Comparison of ENCODE assay signal across 12 cellular contexts in genomic region chr10:123998197-123999141, GRCh38.
DNase-seq lines count a peak whose midpoint lies in the region; ATAC-seq and TF ChIP-seq lines count a peak whose summit lies in the region.
"Had no signal": no experiment of that assay in that cellular context is flagged by ENCODE, and none has a peak within 500 bp of the region (broad histone marks: within the 10 kb centered on the region; RNA-seq: fewer than 3 reads in every experiment).

No MANE protein-coding gene starts in this region.

- H3K4me2 ChIP-seq in smooth muscle cell, result no peak overlapping the region

- peak overlapping the region; percentile 37 for H3K27ac Mint-ChIP-seq in T-helper 17 cell
- H3K27ac Mint-ChIP-seq: activated T-helper 2 cell treated with anti-CD3 and anti-CD28 coated beads, Interferon-gamma antibody, Interleukin-2, Interleukin-4, amounts not matched to agents 10 μg/mL and 5 μg/mL and 100 μg/mL, durations not matched to agents 14 hours and 24 hours and 36 hours had no signal

- DNase-seq in D341Med (ENCODE audit: low spot score), result peak; percentile 1
- no peak for DNase-seq in T-helper 17 cell
- peak; percentile 4 for DNase-seq in hepatic stellate cell (ENCODE audit: low spot score)
- DNase-seq in smooth muscle cell (lab: John Stamatoyannopoulos, UW; ENCODE audit: unreplicated experiment), result no peak
- no peak for DNase-seq in NCI-H187 treated with DMSO at 0.1 percent for 48 hours (lab: John Stamatoyannopoulos, UW)
- no peak for DNase-seq in LoVo (ENCODE audit: low spot score)
- DNase-seq: activated CD4-positive, alpha-beta T cell treated with anti-CD3 and anti-CD28 coated beads, Interleukin-2, amount 50 U/mL, for 48 hours; H9; NCI-H2081 treated with DMSO at 0.1 percent for 48 hours had no signal

- no peak overlapping the region for H2AFZ ChIP-seq in smooth muscle cell (ENCODE audit: low read depth)

- H3K27me3 ChIP-seq in smooth muscle cell (ENCODE audit: low read depth), result no peaks in the 10 kb centered on the region

- WGBS in smooth muscle cell (ENCODE audit: low lambda C conversion rate), result 93% methylated on average over 11 of the region's 11 CpGs

- H4K20me1 ChIP-seq in smooth muscle cell (ENCODE audit: low read depth), result no peaks in the 10 kb centered on the region

- H3F3A ChIP-seq in smooth muscle cell (ENCODE audit: low read depth), result peaks cover 5% of the 10 kb centered on the region

- no peak overlapping the region for H3K4me3 ChIP-seq in smooth muscle cell

- TF ChIP-seq CTCF in smooth muscle cell (IDR thresholded peaks at IDR 0.05; ENCODE audit: borderline replicate concordance, insufficient read depth, poor library complexity, severe bottlenecking), result no peak

- H3K4me1 Mint-ChIP-seq in T-helper 17 cell, result peaks cover 18% of the 10 kb centered on the region

- H3K9me3 ChIP-seq in T-helper 17 cell (ENCODE audit: control insufficient read depth, low read length, poor library complexity, severe bottlenecking) (no peaks in the 10 kb centered on the region), smooth muscle cell (replicated peaks; ENCODE audit: low read depth) (no peaks in the 10 kb centered on the region)

- H3K27ac ChIP-seq in smooth muscle cell (ENCODE audit: low read depth), result peak overlapping the region; percentile 92
- H3K27ac ChIP-seq: C4-2B had no signal

- H3K79me2 ChIP-seq in smooth muscle cell (ENCODE audit: low read depth), result no peaks in the 10 kb centered on the region

- no peak overlapping the region for H3K9ac ChIP-seq in smooth muscle cell (ENCODE audit: low read depth)

- H3K4me3 Mint-ChIP-seq in T-helper 17 cell, result no peak overlapping the region
- H3K4me3 Mint-ChIP-seq: H9 had no signal

- H3K27me3 Mint-ChIP-seq in T-helper 17 cell, result peaks cover 54% of the 10 kb centered on the region

- H3K4me1 ChIP-seq in smooth muscle cell (ENCODE audit: low read depth), result peaks cover 5% of the 10 kb centered on the region

- no peak for ATAC-seq in T-helper 17 cell
- no peak for ATAC-seq in HG03097 (IDR thresholded peaks at IDR 0.05; ENCODE audit: low FRiP score, unreplicated experiment)

- H3K36me3 Mint-ChIP-seq in T-helper 17 cell (ENCODE audit: low read depth), result peaks cover 2% of the 10 kb centered on the region

- no peaks in the 10 kb centered on the region for H3K36me3 ChIP-seq in smooth muscle cell (ENCODE audit: low read depth)

Comparison
In these comparisons a context has a peak if more than half of its experiments do, and no peak if none do; other contexts are left out.
1. DNase-seq: peak in D341Med (single experiment) and hepatic stellate cell (single experiment); none in T-helper 17 cell (0 of 3), smooth muscle cell (single experiment), NCI-H187 treated with DMSO at 0.1 percent for 48 hours (single experiment) and LoVo (single experiment).